14 cellular contexts compared by ENCODE assay signal in the genomic region with DNA sequence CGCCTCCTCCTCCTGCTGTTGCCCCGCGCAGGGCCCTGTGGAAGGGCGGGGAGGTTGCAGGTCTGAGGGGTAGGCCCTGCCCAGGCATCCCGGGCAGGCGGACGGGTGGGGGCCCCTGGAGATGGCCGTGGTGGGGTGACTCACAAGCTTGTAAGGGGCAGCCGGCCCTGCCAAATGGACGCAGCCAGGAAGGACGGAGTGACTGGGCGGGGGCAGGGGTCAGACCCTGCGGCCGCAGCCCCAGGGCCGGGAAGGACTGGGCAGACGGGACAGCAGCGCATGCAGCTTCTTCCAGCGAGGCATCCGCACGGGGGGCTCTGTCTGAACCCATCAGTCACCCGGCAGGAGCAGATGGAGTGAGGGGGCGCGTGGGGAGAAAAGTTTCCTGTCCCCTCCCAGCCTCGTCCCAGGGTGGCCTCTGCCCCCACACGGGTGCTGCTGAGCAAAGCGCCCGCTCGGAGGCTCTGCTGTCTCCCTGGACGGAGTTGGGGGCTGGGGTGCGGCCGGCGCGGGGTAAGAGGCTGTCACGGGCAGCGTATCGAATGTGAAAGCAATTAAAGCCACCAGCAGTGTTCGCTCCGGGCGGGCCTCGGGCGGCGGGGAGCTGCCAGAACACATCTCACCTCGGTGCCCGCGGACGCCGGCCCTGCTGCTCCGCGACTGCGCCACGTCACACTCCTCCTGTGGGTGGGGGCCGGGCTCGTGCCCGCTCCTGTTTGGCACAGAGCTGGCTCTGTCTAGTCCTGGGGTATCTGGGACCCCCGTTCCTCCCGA. TPM values are rescaled to one million over a fixed set of nuclear protein-coding genes. Genes with fewer than 3 reads are reported as not detected.
DNase-seq lines count a peak whose midpoint lies in the region; ATAC-seq, FAIRE-seq and TF ChIP-seq lines count a peak whose summit lies in the region.
"Had no signal": no experiment of that assay in that cellular context is flagged by ENCODE, and none has a peak within 500 bp of the region (broad histone marks: within the 10 kb centered on the region; RNA-seq: fewer than 3 reads in every experiment).

No MANE protein-coding gene starts in this region.

- no TSS peak for BruUV-seq in Calu3 (replicated peaks; lab: Mats Ljungman, UMichigan)

- no peak overlapping the region for H3K4me3 Mint-ChIP-seq in natural killer cell
- H3K4me3 Mint-ChIP-seq in Calu3 (ENCODE audit: low read depth, unreplicated experiment), result no peak overlapping the region

- H3K27me3 Mint-ChIP-seq in natural killer cell (ENCODE audit: low read depth in 2 of 2) (peaks cover 0 to 4% of the 10 kb centered on the region in 2 donors), Calu3 (ENCODE audit: unreplicated experiment) (peaks cover 31% of the 10 kb centered on the region)

- no peak for FAIRE-seq in GM19239 (lab: Jason Lieb, UNC)
- FAIRE-seq: GM12891 had no signal

- H3K27ac Mint-ChIP-seq in natural killer cell, result no peak overlapping the region
- H3K27ac Mint-ChIP-seq in Calu3 (ENCODE audit: unreplicated experiment), result no peak overlapping the region
- H3K27ac Mint-ChIP-seq: progenitor cell of endocrine pancreas had no signal

- CTCF ChIA-PET in Calu3 (lab: Charles Lee), result no interaction called here

- H3K4me1 Mint-ChIP-seq in natural killer cell (no peaks in the 10 kb centered on the region), Calu3 (ENCODE audit: low read depth, unreplicated experiment) (no peaks in the 10 kb centered on the region)

- TF ChIP-seq CTCF in AG09319 (IDR thresholded peaks at IDR 0.05; ENCODE audit: low read depth, low read length) (no peak), natural killer cell (IDR thresholded peaks at IDR 0.05) (no peak), Calu3 (IDR thresholded peaks at IDR 0.05; ENCODE audit: unreplicated experiment) (no peak)

- intact Hi-C loops in natural killer cell (cut with micrococcal nuclease) (no loop called here), Calu3 (cut with micrococcal nuclease; ENCODE audit: unreplicated experiment) (no loop called here)

- ATAC-seq in natural killer cell, result peak in 2 of 3 donors; percentile 27 to 28

- H3K36me3 Mint-ChIP-seq in natural killer cell (no peaks in the 10 kb centered on the region), Calu3 (ENCODE audit: insufficient read depth, unreplicated experiment) (peaks cover 24% of the 10 kb centered on the region)

- H3K9me3 Mint-ChIP-seq in natural killer cell (no peaks in the 10 kb centered on the region), Calu3 (ENCODE audit: low read depth, unreplicated experiment) (no peaks in the 10 kb centered on the region)

- DNase-seq in AG09319 (ENCODE audit: extremely low read depth, low read depth) (peak; percentile 44), HT-29 (ENCODE audit: low spot score) (peak; percentile 52), cerebellum (ENCODE audit: low spot score) (peak; percentile 36), natural killer cell (no peak), NOMO-1 treated with DMSO at 0.1 percent for 48 hours (lab: John Stamatoyannopoulos, UW; ENCODE audit: unreplicated experiment) (no peak), NCI-H128 (lab: John Stamatoyannopoulos, UW; ENCODE audit: unreplicated experiment) (no peak), GM19239 (ENCODE audit: insufficient read length, low spot score) (no peak), Calu3 (no peak)
- DNase-seq: activated CD4-positive, alpha-beta T cell treated with anti-CD3 and anti-CD28 coated beads for 48 hours; activated gamma-delta T cell; NCI-H526 treated with DMSO at 0.1 percent for 48 hours had no signal

RNA-seq across cellular contexts. Expression of a gene that starts 5.4 kb away (rescaled TPM):
- 0.08 TPM in 1 of 2 replicates, not detected in the other for total RNA-seq in HT-29 (2014; rRNA removed; shearing (Covaris generic))
- 2.7 TPM for total RNA-seq in cerebellum
- total RNA-seq in natural killer cell, result under 1 TPM in 1 of 3 donors, not detected in 2; 0.20 TPM
- not detected in 2 replicates for total RNA-seq in Calu3 (2022)
- total RNA-seq: lung microvascular endothelial cell, progenitor cell of endocrine pancreas had no signal

RNA-seq across cellular contexts. Expression of a gene that starts 12.0 kb away (rescaled TPM):
- total RNA-seq in HT-29 (2014; rRNA removed; shearing (Covaris generic)), result 0.05 and 0.13 TPM in 2 replicates
- 0.27 TPM for total RNA-seq in cerebellum
- total RNA-seq in natural killer cell, result under 1 TPM; 0.28 to 0.75 (median 0.35) TPM
- not detected in 2 replicates for total RNA-seq in Calu3 (2022)

RNA-seq across cellular contexts. Expression of a gene that starts 14.9 kb away (rescaled TPM):
- total RNA-seq in HT-29 (2014; rRNA removed; shearing (Covaris generic)), result 99.5 and 103 TPM in 2 replicates
- 28.9 TPM for total RNA-seq in cerebellum
- 10 to 100 TPM; 27.6 to 40.5 (median 37.0) TPM for total RNA-seq in natural killer cell
- total RNA-seq in Calu3 (2022), result 101 and 106 TPM in 2 replicates

RNA-seq across cellular contexts. Expression of a gene that starts 27.3 kb away (rescaled TPM):
- total RNA-seq in HT-29 (2014; rRNA removed; shearing (Covaris generic)), result 161 and 180 TPM in 2 replicates
- total RNA-seq in cerebellum, result 17.0 TPM
- 100 to 1,000 TPM; 151 to 275 (median 186) TPM for total RNA-seq in natural killer cell
- total RNA-seq in Calu3 (2022), result 108 and 120 TPM in 2 replicates

RNA-seq across cellular contexts. Expression of a gene that starts 35.0 kb away (rescaled TPM):
- total RNA-seq in HT-29 (2014; rRNA removed; shearing (Covaris generic)), result 54.2 and 58.2 TPM in 2 replicates
- 15.9 TPM for total RNA-seq in cerebellum
- total RNA-seq in natural killer cell, result 10 to 100 TPM; 12.7 to 20.8 (median 20.0) TPM
- 35.6 and 36.5 TPM in 2 replicates for total RNA-seq in Calu3 (2022)

Comparison
In these comparisons a context has a peak if more than half of its experiments do, and no peak if none do; other contexts are left out.
1. DNase-seq: peak in AG09319 (single experiment), HT-29 (single experiment) and cerebellum (single experiment); none in natural killer cell (single experiment), NOMO-1 treated with DMSO at 0.1 percent for 48 hours (single experiment), NCI-H128 (single experiment), GM19239 (single experiment) and Calu3 (single experiment).